10 cellular contexts compared by ENCODE assay signal in genomic region chr5:51378415-51378777, GRCh38. TPM values are rescaled to one million over a fixed set of nuclear protein-coding genes. Genes with fewer than 3 reads are reported as not detected.
A peak's percentile ranks its signal among the peaks of the same experiment; 100 is the strongest.
DNase-seq lines count a peak whose midpoint lies in the region; ATAC-seq, FAIRE-seq and TF ChIP-seq lines count a peak whose summit lies in the region.
"Had no signal": no experiment of that assay in that cellular context is flagged by ENCODE, and none has a peak within 500 bp of the region (broad histone marks: within the 10 kb centered on the region; RNA-seq: fewer than 3 reads in every experiment).

No MANE protein-coding gene starts in this region.

- no peak overlapping the region for H3K56ac ChIP-seq in IMR-90 (ENCODE audit: extremely low read depth, insufficient read depth, low read length)

- H2BK5ac ChIP-seq in IMR-90 (ENCODE audit: low read depth, low read length, poor library complexity, severe bottlenecking) = no peak overlapping the region

- H4K5ac ChIP-seq in IMR-90 (ENCODE audit: low read depth, low read length) = no peak overlapping the region

- peaks cover 9% of the 10 kb centered on the region for H3K79me2 ChIP-seq in keratinocyte (ENCODE audit: control insufficient read depth, insufficient read depth, low read length)

- no peak overlapping the region for H3K14ac ChIP-seq in IMR-90 (replicated peaks; ENCODE audit: low read depth, low read length)

- no peaks in the 10 kb centered on the region for H3K36me3 ChIP-seq in IMR-90 (ENCODE audit: control insufficient read depth, insufficient read depth, low read length)
- H3K36me3 ChIP-seq in keratinocyte (ENCODE audit: control insufficient read depth in 2 of 2, extremely low read depth in 1 of 2, insufficient read depth in 2 of 2, low read length in 2 of 2) = no peaks in the 10 kb centered on the region
- no peaks in the 10 kb centered on the region for H3K36me3 ChIP-seq in subcutaneous abdominal adipose tissue (ENCODE audit: control insufficient read depth in 5 of 5, insufficient read depth in 5 of 5, low read length in 5 of 5)
- H3K36me3 ChIP-seq: spleen had no signal

- H3K4me2 ChIP-seq in IMR-90 (ENCODE audit: low read depth, low read length) (peak overlapping the region; percentile 50; the same call in 1 of the 2 replicates), keratinocyte (ENCODE audit: control insufficient read depth, extremely low read depth, insufficient read depth, low read depth, low read length) (peak overlapping the region; percentile 50)

- FAIRE-seq in keratinocyte (lab: Jason Lieb, UNC) = no peak

- H3K4me1 ChIP-seq in IMR-90 (ENCODE audit: control insufficient read depth, insufficient read depth, low read length) (no peaks in the 10 kb centered on the region), keratinocyte (ENCODE audit: control insufficient read depth, extremely low read depth, insufficient read depth, low read length) (peaks cover 12% of the 10 kb centered on the region), subcutaneous abdominal adipose tissue (ENCODE audit: control insufficient read depth in 5 of 5, insufficient read depth in 5 of 5, low read length in 5 of 5) (peaks cover 1 to 31% (median 25%) of the 10 kb centered on the region in 5 donors)

- no peak overlapping the region for H2AFZ ChIP-seq in IMR-90 (replicated peaks; ENCODE audit: low read length, poor library complexity)
- peak overlapping the region; percentile 7 for H2AFZ ChIP-seq in keratinocyte (ENCODE audit: control insufficient read depth, low read length)

- H3K18ac ChIP-seq in IMR-90 (ENCODE audit: low read depth, low read length) = no peak overlapping the region

- H4K91ac ChIP-seq in IMR-90 (ENCODE audit: insufficient read depth, low read depth, low read length) = no peak overlapping the region

- peak overlapping the region; percentile 79 for H3K4me3 Mint-ChIP-seq in WTC11

- H2BK20ac ChIP-seq in IMR-90 (ENCODE audit: low read depth, low read length) = no peak overlapping the region

- H3K4ac ChIP-seq in IMR-90 (ENCODE audit: low read depth, low read length) = no peak overlapping the region

- H3K23ac ChIP-seq in IMR-90 (ENCODE audit: low read depth, low read length) = no peak overlapping the region

- H3K27ac ChIP-seq in IMR-90 (ENCODE audit: insufficient read depth, low read length) (no peak overlapping the region), keratinocyte (ENCODE audit: control insufficient read depth, insufficient read depth, low read length) (no peak overlapping the region), subcutaneous abdominal adipose tissue (ENCODE audit: low read depth, low read length) (no peak overlapping the region)
- H3K27ac ChIP-seq: spleen had no signal

- no peak overlapping the region for H2BK15ac ChIP-seq in IMR-90 (ENCODE audit: low read depth, low read length)

- no peak overlapping the region for H3K27ac Mint-ChIP-seq in WTC11

- DNase-seq in IMR-90 (no peak), WTC11 (ENCODE audit: low spot score) (peak; percentile 56), keratinocyte (ENCODE audit: low read depth, low spot score) (no peak), DMS53 treated with DMSO at 0.1 percent for 48 hours (lab: John Stamatoyannopoulos, UW; ENCODE audit: unreplicated experiment) (no peak), putamen (ENCODE audit: low spot score) (no peak)
- DNase-seq: spleen; stimulated activated CD8-positive, alpha-beta memory T cell treated with anti-CD3 and anti-CD28 coated beads, Interleukin-4, amount 100 ng/mL, for 48 hours; T-helper 9 cell had no signal

- peaks cover 100% of the 10 kb centered on the region for H3K27me3 Mint-ChIP-seq in WTC11 (ENCODE audit: low read depth)

- H3K4me3 ChIP-seq in IMR-90 (ENCODE audit: insufficient read depth, low read depth, low read length) (no peak overlapping the region), keratinocyte (ENCODE audit: control insufficient read depth in 2 of 3, extremely low read depth in 1 of 3, insufficient read depth in 2 of 3, low read depth in 1 of 3, low read length in 3 of 3) (peak overlapping the region; percentile 13 to 47 (median 41)), subcutaneous abdominal adipose tissue (ENCODE audit: low read depth in 1 of 5, low read length in 5 of 5) (peak overlapping the region; percentile 16 to 56 (median 49))

- H3K36me3 Mint-ChIP-seq in WTC11 = no peaks in the 10 kb centered on the region

- peaks cover 47% of the 10 kb centered on the region for H3K27me3 ChIP-seq in IMR-90 (ENCODE audit: control insufficient read depth, insufficient read depth, low read length)
- peaks cover 4% of the 10 kb centered on the region for H3K27me3 ChIP-seq in keratinocyte (ENCODE audit: control insufficient read depth, extremely low read depth, insufficient read depth, low read length)
- peaks cover 36 to 76% (median 59%) of the 10 kb centered on the region in 5 donors for H3K27me3 ChIP-seq in subcutaneous abdominal adipose tissue (ENCODE audit: control insufficient read depth in 5 of 5, insufficient read depth in 4 of 5, low read length in 5 of 5)

- no peak overlapping the region for H4K8ac ChIP-seq in IMR-90 (ENCODE audit: low read depth in 2 of 2, low read length in 2 of 2)

- no peak for TF ChIP-seq RAD21 in IMR-90 (IDR thresholded peaks at IDR 0.05; ENCODE audit: low read length)

- H3K9ac ChIP-seq in IMR-90 (ENCODE audit: low read depth, low read length) = no peak overlapping the region
- H3K9ac ChIP-seq in keratinocyte (ENCODE audit: control insufficient read depth, extremely low read depth, insufficient read depth, low read length) = peak overlapping the region; percentile 42
- H3K9ac ChIP-seq in subcutaneous abdominal adipose tissue (ENCODE audit: low read length in 5 of 5) = no peak overlapping the region

- CTCF ChIA-PET in IMR-90 (lab: Yijun Ruan, JAX) = no interaction called here
- CTCF ChIA-PET in WTC11 (lab: Charles Lee) = interaction anchor here (1.2 to 1.7 kb wide), 3 partner anchors 31 to 629 kb away, joined by 6 to 7 read pairs (median 7); no protein-coding TSS in a partner anchor

- in situ Hi-C loops in IMR-90 (cut with MboI; ENCODE audit: low sequenced_read_pairs) = loop anchor here (25.0 kb wide), 1 partner anchor 1284 kb away; no protein-coding TSS in a partner anchor

- H3K9me3 ChIP-seq in IMR-90 (ENCODE audit: control insufficient read depth, insufficient read depth, low read length) (no peaks in the 10 kb centered on the region; the same call in 1 of the 2 replicates), keratinocyte (ENCODE audit: control insufficient read depth, low read depth, low read length) (no peaks in the 10 kb centered on the region), subcutaneous abdominal adipose tissue (ENCODE audit: control insufficient read depth in 5 of 5, low read length in 5 of 5) (no peaks in the 10 kb centered on the region)

- dilution Hi-C loops in IMR-90 (cut with HindIII; ENCODE audit: low sequenced_read_pairs, unreplicated experiment) (no loop called here), keratinocyte (cut with MboI; ENCODE audit: extremely low pct_ligation_motif_present, low sequenced_read_pairs) (no loop called here)

- no peaks in the 10 kb centered on the region for H3K9me3 Mint-ChIP-seq in WTC11

- H2AK9ac ChIP-seq in IMR-90 (replicated peaks; ENCODE audit: low read depth, low read length, poor library complexity) = no peak overlapping the region

- BruUV-seq in IMR-90 (replicated peaks; lab: Mats Ljungman, UMichigan) = no TSS peak

- peaks cover 73% of the 10 kb centered on the region for H3K4me1 Mint-ChIP-seq in WTC11

- H4K20me1 ChIP-seq in IMR-90 (ENCODE audit: insufficient read depth, low read length) = no peaks in the 10 kb centered on the region
- H4K20me1 ChIP-seq in keratinocyte (ENCODE audit: control insufficient read depth, extremely low read depth, insufficient read depth, low read length) = no peaks in the 10 kb centered on the region

- POLR2A ChIA-PET in IMR-90 (lab: Charles Lee; ENCODE audit: unreplicated experiment) = no interaction called here
- POLR2A ChIA-PET in WTC11 (lab: Charles Lee) = no interaction called here

- no peak overlapping the region for H2BK120ac ChIP-seq in IMR-90 (ENCODE audit: low read depth, low read length)

- ATAC-seq in IMR-90 (ENCODE audit: low read depth) (no peak), WTC11 (peak; percentile 11), HG03432 (IDR thresholded peaks at IDR 0.05; ENCODE audit: unreplicated experiment) (no peak)

- WGBS in IMR-90 (ENCODE audit: extremely low coverage in 2 of 2, insufficient read length in 1 of 2), 2 experiments = 0% methylated on average over 3 of the region's 12 CpGs; no CpG with 5 or more reads in 1 of the 2 experiments

- H3K9me1 ChIP-seq in IMR-90 (ENCODE audit: insufficient read depth, low read length) = no peaks in the 10 kb centered on the region
- H3K9me1 ChIP-seq in keratinocyte (ENCODE audit: control insufficient read depth, extremely low read depth, insufficient read depth, low read length) = no peaks in the 10 kb centered on the region

- no peak overlapping the region for H2AK5ac ChIP-seq in IMR-90 (ENCODE audit: low read depth, low read length)

- intact Hi-C loops in IMR-90 (cut with micrococcal nuclease) = loop anchor here (5.0 kb wide), 1 partner anchor 979 kb away; no protein-coding TSS in a partner anchor

- TF ChIP-seq POLR2A in IMR-90 (IDR thresholded peaks at IDR 0.05; ENCODE audit: low read depth, low read length) = no peak

- no peaks in the 10 kb centered on the region for H3K79me1 ChIP-seq in IMR-90 (ENCODE audit: low read depth in 1 of 2, low read length in 2 of 2)

- TF ChIP-seq CTCF in IMR-90 (conservative IDR thresholded peaks at IDR 0.05; ENCODE audit: low read depth, low read length) (no peak), WTC11 (IDR thresholded peaks at IDR 0.05) (no peak), keratinocyte (optimal IDR thresholded peaks at IDR 0.05 in 1 of 3, IDR thresholded peaks at IDR 0.05 in 1 of 3, conservative IDR thresholded peaks at IDR 0.05 in 1 of 3; ENCODE audit: extremely low read depth in 1 of 3, insufficient read depth in 2 of 3, low read length in 3 of 3) (no peak)

TF ChIP-seq in IMR-90, 13 proteins besides CTCF, POLR2A, EP300 and RAD21 (continues in another document):
- TF ChIP-seq MAFK (IDR thresholded peaks at IDR 0.05; ENCODE audit: low read depth, low read length) = no peak

RNA-seq across cellular contexts. Expression of gene ISL1, which starts 4.9 kb away (rescaled TPM):
- total RNA-seq in IMR-90 (2012; rRNA removed) (under 0.01 TPM in 1 of 2 replicates, not detected in the other), WTC11 (2021) (0.07 to 0.18 TPM in 2 of 3 replicates, not detected in the other)
- polyA plus RNA-seq in IMR-90 (2012; rRNA removed) (not detected in 2 replicates), keratinocyte (2.4 to 4.5 TPM (median 4.4 TPM) in 3 replicates)
- not detected in 2 replicates for polyA plus RNA-seq in IMR-90 (2012; cell fraction: cytosol; rRNA removed)
- polyA plus RNA-seq in IMR-90 (2012; cell fraction: nucleus; rRNA removed; ENCODE audit: low replicate concordance) = not detected in 2 replicates
- 0.62 TPM for polyA plus RNA-seq in keratinocyte (2011; ENCODE audit: low read depth)
- polyA plus RNA-seq in keratinocyte (2011; cell fraction: cytosol; rRNA removed) = 2.3 and 2.9 TPM in 2 replicates
- polyA plus RNA-seq in keratinocyte (2011; cell fraction: nucleus; rRNA removed) = 4.6 and 4.9 TPM in 2 replicates
- polyA plus RNA-seq in keratinocyte (2012; ENCODE audit: low replicate concordance) = 0.75 and 3.7 TPM in 2 replicates
- 2.5 to 7.4 TPM (median 3.5 TPM) in 3 replicates for polyA minus RNA-seq in keratinocyte
- 4.4 TPM for polyA minus RNA-seq in keratinocyte (2011; cell fraction: cytosol; rRNA and poly(A)+ RNA removed)
- polyA minus RNA-seq in keratinocyte (2011; cell fraction: nucleus; rRNA and poly(A)+ RNA removed) = 2.0 and 3.2 TPM in 2 replicates
